8 cellular contexts compared by ENCODE assay signal in the genomic region with DNA sequence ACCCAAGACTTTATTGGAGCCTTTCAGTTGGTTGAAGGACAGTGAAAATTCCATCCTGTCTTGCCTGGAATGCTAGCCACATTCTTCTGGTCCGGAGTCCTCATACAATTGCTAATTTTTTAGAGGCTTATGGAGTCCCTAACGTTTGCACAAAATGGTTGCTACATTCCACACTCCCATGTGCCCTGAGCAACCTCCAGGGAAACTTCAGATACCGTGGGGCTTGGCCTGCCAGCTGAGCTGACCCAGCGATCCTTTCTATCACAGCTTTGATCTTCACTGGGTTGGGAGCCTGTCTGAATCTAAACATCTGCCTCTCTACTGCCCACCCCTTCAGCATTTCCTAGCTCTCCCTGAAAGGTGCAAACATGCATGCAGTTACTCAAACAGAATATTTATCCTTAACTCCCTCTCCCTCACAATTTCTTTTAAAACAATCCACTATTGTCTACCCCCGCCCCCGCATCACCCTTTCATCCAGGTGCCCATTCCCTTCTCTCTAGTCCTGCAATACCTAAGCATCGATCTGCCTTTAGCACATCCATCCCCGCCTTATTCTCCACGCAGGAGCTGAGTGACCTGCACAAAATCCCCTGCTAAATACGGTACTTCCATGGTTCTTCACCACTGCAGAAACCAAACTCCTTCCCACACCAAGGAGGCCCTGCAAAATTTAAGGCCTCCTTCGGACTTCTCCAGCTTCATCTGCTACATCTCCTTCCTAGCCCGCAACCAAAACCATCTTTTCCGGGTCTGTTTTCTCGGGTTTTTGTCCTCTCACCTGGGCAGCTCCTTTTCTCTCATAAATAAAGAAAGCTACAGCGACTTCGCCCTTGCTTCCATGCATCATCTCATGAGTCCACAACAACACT. TPM values are rescaled to one million over a fixed set of nuclear protein-coding genes. Genes with fewer than 3 reads are reported as not detected.
A peak's percentile ranks its signal among the peaks of the same experiment; 100 is the strongest.
DNase-seq lines count a peak whose midpoint lies in the region; ATAC-seq and TF ChIP-seq lines count a peak whose summit lies in the region.

No MANE protein-coding gene starts in this region.

- TF ChIP-seq CTCF in activated CD8-positive, alpha-beta T cell treated with anti-CD3 and anti-CD28 coated beads for 36 hours (IDR thresholded peaks at IDR 0.05): no peak
- TF ChIP-seq CTCF in smooth muscle cell (IDR thresholded peaks at IDR 0.05; ENCODE audit: borderline replicate concordance, insufficient read depth, poor library complexity, severe bottlenecking): no peak

- H3K9me3 ChIP-seq in iPS-15b (ENCODE audit: control insufficient read depth, insufficient read depth, low read length): no peaks in the 10 kb centered on the region
- H3K9me3 ChIP-seq in smooth muscle cell (replicated peaks; ENCODE audit: low read depth): no peaks in the 10 kb centered on the region

- peaks cover 42% of the 10 kb centered on the region for H3K4me1 Mint-ChIP-seq in activated naive CD4-positive, alpha-beta T cell treated with anti-CD3 and anti-CD28 coated beads, Interleukin-2, amount 10 ng/mL, durations not matched to agents 7 days and 5 days
- H3K4me1 Mint-ChIP-seq in activated CD8-positive, alpha-beta T cell treated with anti-CD3 and anti-CD28 coated beads for 36 hours (ENCODE audit: low read depth): peaks cover 50% of the 10 kb centered on the region

- no peaks in the 10 kb centered on the region for H3K9me3 Mint-ChIP-seq in activated naive CD4-positive, alpha-beta T cell treated with anti-CD3 and anti-CD28 coated beads, Interleukin-2, amount 10 ng/mL, durations not matched to agents 7 days and 5 days
- no peaks in the 10 kb centered on the region for H3K9me3 Mint-ChIP-seq in activated CD8-positive, alpha-beta T cell treated with anti-CD3 and anti-CD28 coated beads for 36 hours

- H3K27me3 ChIP-seq in iPS-15b (ENCODE audit: control insufficient read depth, insufficient read depth, low read length) (peaks cover 5% of the 10 kb centered on the region), smooth muscle cell (ENCODE audit: low read depth) (no peaks in the 10 kb centered on the region)

- H3K9ac ChIP-seq in iPS-15b (ENCODE audit: low read depth, low read length) (peak overlapping the region; percentile 82), smooth muscle cell (ENCODE audit: low read depth) (no peak overlapping the region)

- CTCF ChIA-PET in activated naive CD4-positive, alpha-beta T cell treated with anti-CD3 and anti-CD28 coated beads, Interleukin-2, amount 10 ng/mL, durations not matched to agents 7 days and 5 days (lab: Charles Lee): interaction anchor here (1.0 kb wide), 1 partner anchor 22 kb away, joined by 3 read pairs; no protein-coding TSS in a partner anchor
- CTCF ChIA-PET in activated CD8-positive, alpha-beta T cell treated with anti-CD3 and anti-CD28 coated beads for 36 hours (lab: Charles Lee): interaction anchor here (0.5 to 2.0 kb wide), 7 partner anchors 28 to 416 kb away, joined by 3 to 9 read pairs (median 3); no protein-coding TSS in a partner anchor

- H3K4me3 ChIP-seq in iPS-15b (ENCODE audit: low read depth, low read length) (peak overlapping the region; percentile 72), smooth muscle cell (peak overlapping the region; percentile 65)

- no peaks in the 10 kb centered on the region for H3K27me3 Mint-ChIP-seq in activated naive CD4-positive, alpha-beta T cell treated with anti-CD3 and anti-CD28 coated beads, Interleukin-2, amount 10 ng/mL, durations not matched to agents 7 days and 5 days
- H3K27me3 Mint-ChIP-seq in activated CD8-positive, alpha-beta T cell treated with anti-CD3 and anti-CD28 coated beads for 36 hours: no peaks in the 10 kb centered on the region

- ATAC-seq in activated CD8-positive, alpha-beta T cell treated with anti-CD3 and anti-CD28 coated beads for 36 hours: no peak
- no peak for ATAC-seq in HG03196 (IDR thresholded peaks at IDR 0.05; ENCODE audit: unreplicated experiment)

- no peaks in the 10 kb centered on the region for H3F3A ChIP-seq in smooth muscle cell (ENCODE audit: low read depth)

- H3K4me2 ChIP-seq in smooth muscle cell: peak overlapping the region; percentile 91

- peak overlapping the region; percentile 70 for H2AFZ ChIP-seq in smooth muscle cell (ENCODE audit: low read depth)

- H3K36me3 ChIP-seq in iPS-15b (ENCODE audit: control insufficient read depth, insufficient read depth, low read length): no peaks in the 10 kb centered on the region
- no peaks in the 10 kb centered on the region for H3K36me3 ChIP-seq in smooth muscle cell (ENCODE audit: low read depth)

- H3K36me3 Mint-ChIP-seq in activated naive CD4-positive, alpha-beta T cell treated with anti-CD3 and anti-CD28 coated beads, Interleukin-2, amount 10 ng/mL, durations not matched to agents 7 days and 5 days: peaks cover 20% of the 10 kb centered on the region
- no peaks in the 10 kb centered on the region for H3K36me3 Mint-ChIP-seq in activated CD8-positive, alpha-beta T cell treated with anti-CD3 and anti-CD28 coated beads for 36 hours (ENCODE audit: low read depth)

- intact Hi-C loops in activated CD8-positive, alpha-beta T cell treated with anti-CD3 and anti-CD28 coated beads for 36 hours (cut with micrococcal nuclease): no loop called here

- DNase-seq in activated naive CD4-positive, alpha-beta T cell treated with anti-CD3 and anti-CD28 coated beads, Interleukin-2, amount 10 ng/mL, durations not matched to agents 7 days and 5 days: peak; percentile 20
- no peak for DNase-seq in activated naive CD4-positive, alpha-beta T cell treated with anti-CD3 and anti-CD28 coated beads, Interleukin-2, amount 50 U/mL, for 16 hours
- DNase-seq in activated CD8-positive, alpha-beta T cell treated with anti-CD3 and anti-CD28 coated beads for 36 hours: peak; percentile 19
- DNase-seq in smooth muscle cell (lab: John Stamatoyannopoulos, UW; ENCODE audit: unreplicated experiment) (no peak), NCI-H1048 (lab: John Stamatoyannopoulos, UW) (no peak), AML-193 (lab: John Stamatoyannopoulos, UW) (no peak)

- H3K27ac ChIP-seq in smooth muscle cell (ENCODE audit: low read depth): no peak overlapping the region

- H4K20me1 ChIP-seq in smooth muscle cell (ENCODE audit: low read depth): peaks cover 29% of the 10 kb centered on the region

- H3K79me2 ChIP-seq in smooth muscle cell (ENCODE audit: low read depth): peaks cover 34% of the 10 kb centered on the region

- H3K4me1 ChIP-seq in iPS-15b (ENCODE audit: control insufficient read depth, insufficient read depth, low read length): no peaks in the 10 kb centered on the region
- H3K4me1 ChIP-seq in smooth muscle cell (ENCODE audit: low read depth): peaks cover 9% of the 10 kb centered on the region

- peak overlapping the region; percentile 96 for H3K27ac Mint-ChIP-seq in activated naive CD4-positive, alpha-beta T cell treated with anti-CD3 and anti-CD28 coated beads, Interleukin-2, amount 10 ng/mL, durations not matched to agents 7 days and 5 days
- peak overlapping the region; percentile 83 for H3K27ac Mint-ChIP-seq in activated CD8-positive, alpha-beta T cell treated with anti-CD3 and anti-CD28 coated beads for 36 hours

- peak overlapping the region; percentile 91 for H3K4me3 Mint-ChIP-seq in activated naive CD4-positive, alpha-beta T cell treated with anti-CD3 and anti-CD28 coated beads, Interleukin-2, amount 10 ng/mL, durations not matched to agents 7 days and 5 days
- peak overlapping the region; percentile 85 for H3K4me3 Mint-ChIP-seq in activated CD8-positive, alpha-beta T cell treated with anti-CD3 and anti-CD28 coated beads for 36 hours

- POLR2A ChIA-PET in activated CD8-positive, alpha-beta T cell treated with anti-CD3 and anti-CD28 coated beads for 36 hours (lab: Charles Lee): interaction anchor here (0.5 to 1.5 kb wide), 6 partner anchors 8 to 559 kb away, joined by 3 to 5 read pairs (median 3); no protein-coding TSS in a partner anchor

- 3% methylated on average over 16 of the region's 16 CpGs for WGBS in smooth muscle cell (ENCODE audit: low lambda C conversion rate)

RNA-seq across cellular contexts. Expression of gene GAN, which starts 0.8 kb away (rescaled TPM):
- 10 to 100 TPM; 11.5 to 12.3 TPM for total RNA-seq in activated CD8-positive, alpha-beta T cell treated with anti-CD3 and anti-CD28 coated beads for 36 hours
- total RNA-seq in smooth muscle cell: 14.6 and 16.3 TPM in 2 replicates
- polyA plus RNA-seq in smooth muscle cell: 1.2 and 1.6 TPM in 2 replicates

Comparison
In these comparisons a context has a peak if more than half of its experiments do, and no peak if none do; other contexts are left out.
1. DNase-seq: peak in activated naive CD4-positive, alpha-beta T cell treated with anti-CD3 and anti-CD28 coated beads, Interleukin-2, amount 10 ng/mL, durations not matched to agents 7 days and 5 days (single experiment) and activated CD8-positive, alpha-beta T cell treated with anti-CD3 and anti-CD28 coated beads for 36 hours (single experiment); none in activated naive CD4-positive, alpha-beta T cell treated with anti-CD3 and anti-CD28 coated beads, Interleukin-2, amount 50 U/mL, for 16 hours (single experiment), smooth muscle cell (single experiment), NCI-H1048 (single experiment) and AML-193 (0 of 2).